8 cellular contexts compared by ENCODE assay signal in genomic region chr1:46246548-46247432, GRCh38. TPM values are rescaled to one million over a fixed set of nuclear protein-coding genes. Genes with fewer than 3 reads are reported as not detected.
A peak's percentile ranks its signal among the peaks of the same experiment; 100 is the strongest.
DNase-seq lines count a peak whose midpoint lies in the region; ATAC-seq and TF ChIP-seq lines count a peak whose summit lies in the region.

No MANE protein-coding gene starts in this region.

- TF ChIP-seq POLR2A in suprapubic skin (IDR thresholded peaks at IDR 0.05), result no peak

- peak; percentile 52 for ATAC-seq in HG02852 (IDR thresholded peaks at IDR 0.05; ENCODE audit: unreplicated experiment)

- peak overlapping the region; percentile 79 for H2AFZ ChIP-seq in fibroblast of lung (ENCODE audit: low read length)

- TF ChIP-seq EP300 in suprapubic skin (IDR thresholded peaks at IDR 0.05), result no peak

- peak overlapping the region; percentile 99 for H3K4me3 Mint-ChIP-seq in neural crest cell

- no peak for TF ChIP-seq CTCF in GM13977 (IDR thresholded peaks at IDR 0.05; ENCODE audit: extremely low read depth, insufficient read depth, missing control alignments)
- no peak for TF ChIP-seq CTCF in fibroblast of lung (conservative IDR thresholded peaks at IDR 0.05 in 1 of 2, IDR thresholded peaks at IDR 0.05 in 1 of 2; ENCODE audit: low read depth in 1 of 2, low read length in 2 of 2)
- no peak for TF ChIP-seq CTCF in neural crest cell (conservative IDR thresholded peaks at IDR 0.05)
- TF ChIP-seq CTCF in suprapubic skin (IDR thresholded peaks at IDR 0.05), result no peak

- no peaks in the 10 kb centered on the region for H3K27me3 ChIP-seq in fibroblast of lung (ENCODE audit: control insufficient read depth, insufficient read depth, low read length)
- no peaks in the 10 kb centered on the region for H3K27me3 ChIP-seq in suprapubic skin

- H3K9ac ChIP-seq in fibroblast of lung (ENCODE audit: insufficient read depth, low read length), result peak overlapping the region; percentile 60

- H3K9me3 ChIP-seq in fibroblast of lung (ENCODE audit: control insufficient read depth, insufficient read depth, low read depth, low read length) (no peaks in the 10 kb centered on the region), suprapubic skin (no peaks in the 10 kb centered on the region)

- in situ Hi-C loops in GM13977 (cut with MboI; ENCODE audit: low pct_unique_long_range_greater_than_20kb, low sequenced_read_pairs, unreplicated experiment), result no loop called here

- no peaks in the 10 kb centered on the region for H3K27me3 Mint-ChIP-seq in neural crest cell (ENCODE audit: low read depth)

- 4% methylated on average over 34 of the region's 34 CpGs for WGBS in suprapubic skin

- H3K27ac ChIP-seq in fibroblast of lung (ENCODE audit: insufficient read depth, low read length), result peak overlapping the region; percentile 59
- peak overlapping the region; percentile 54 for H3K27ac ChIP-seq in suprapubic skin

- peaks cover 10% of the 10 kb centered on the region for H3K79me2 ChIP-seq in fibroblast of lung (ENCODE audit: control insufficient read depth, insufficient read depth, low read length)

- peaks cover 31% of the 10 kb centered on the region for H3K4me1 Mint-ChIP-seq in neural crest cell

- H3K4me3 ChIP-seq in fibroblast of lung (replicated peaks in 1 of 4; ENCODE audit: control extremely low read depth in 1 of 4, insufficient read depth in 1 of 4, low read depth in 3 of 4, low read length in 4 of 4), result peak overlapping the region; percentile 46 to 80 (median 67)
- peak overlapping the region; percentile 67 for H3K4me3 ChIP-seq in suprapubic skin

- peak overlapping the region; percentile 72 for H3K4me2 ChIP-seq in fibroblast of lung (ENCODE audit: extremely low read depth, insufficient read depth, low read length)

- peak; percentile 82 for DNase-seq in 8988T
- peak; percentile 70 for DNase-seq in GM13977 (ENCODE audit: low spot score)
- peak; percentile 91 for DNase-seq in NCI-H2227 treated with DMSO at 0.1 percent for 48 hours (lab: John Stamatoyannopoulos, UW)
- DNase-seq in activated T-cell treated with anti-CD3 and anti-CD28 coated beads for 24 hours (ENCODE audit: low read depth), result peak; percentile 48
- peak in 1 of 2 donors; percentile 68 for DNase-seq in fibroblast of lung (ENCODE audit: low read depth in 2 of 2)
- no peak for DNase-seq in neural crest cell (ENCODE audit: low read depth, low spot score)
- DNase-seq in suprapubic skin (ENCODE audit: low spot score in 2 of 2), result peak in 1 of 2 donors; percentile 80

- H3K27ac Mint-ChIP-seq in neural crest cell (ENCODE audit: unreplicated experiment), result peak overlapping the region; percentile 92

- peaks cover 5% of the 10 kb centered on the region for H3K9me3 Mint-ChIP-seq in neural crest cell

- H3K36me3 ChIP-seq in fibroblast of lung (ENCODE audit: control insufficient read depth, insufficient read depth, low read length) (no peaks in the 10 kb centered on the region), suprapubic skin (no peaks in the 10 kb centered on the region)

- H3K36me3 Mint-ChIP-seq in neural crest cell (ENCODE audit: low read depth), result peaks cover 5% of the 10 kb centered on the region

- H4K20me1 ChIP-seq in fibroblast of lung (ENCODE audit: control insufficient read depth, extremely low read depth, insufficient read depth, low read length), result no peaks in the 10 kb centered on the region

- no peaks in the 10 kb centered on the region for H3K4me1 ChIP-seq in fibroblast of lung (ENCODE audit: control insufficient read depth, extremely low read depth, insufficient read depth, low read length)
- peaks cover 24% of the 10 kb centered on the region for H3K4me1 ChIP-seq in suprapubic skin

RNA-seq across cellular contexts. Expression of gene RAD54L, which starts 0.8 kb away (rescaled TPM):
- 0.26 and 0.66 TPM in 2 replicates for total RNA-seq in fibroblast of lung
- polyA plus RNA-seq in fibroblast of lung, result 1.3 and 6.9 TPM in 2 replicates
- 2.0 and 6.9 TPM in 2 replicates for polyA plus RNA-seq in fibroblast of lung (2012)
- polyA minus RNA-seq in fibroblast of lung (ENCODE audit: low replicate concordance), result 8.6 and 22.6 TPM in 2 replicates
- 54.2 and 55.8 TPM in 2 replicates for total RNA-seq in neural crest cell
- total RNA-seq in suprapubic skin, result 1 to 10 TPM; 1.1 to 6.1 (median 2.1) TPM

RNA-seq across cellular contexts. Expression of gene LURAP1, which starts 43.7 kb away (rescaled TPM):
- 3.1 and 5.4 TPM in 2 replicates for total RNA-seq in fibroblast of lung
- polyA plus RNA-seq in fibroblast of lung, result 1.8 and 2.6 TPM in 2 replicates
- polyA plus RNA-seq in fibroblast of lung (2012), result 1.0 and 2.1 TPM in 2 replicates
- polyA minus RNA-seq in fibroblast of lung (ENCODE audit: low replicate concordance), result 2.1 and 2.2 TPM in 2 replicates
- total RNA-seq in neural crest cell, result 6.0 and 6.2 TPM in 2 replicates
- 10 to 100 TPM in 1 of 4 donors, 1 to 10 TPM in 3; 2.6 to 12.6 (median 4.7) TPM for total RNA-seq in suprapubic skin

RNA-seq across cellular contexts. Expression of gene POMGNT1, which starts 48.6 kb away (rescaled TPM):
- total RNA-seq in fibroblast of lung (36.7 and 51.7 TPM in 2 replicates), neural crest cell (80.4 and 86.7 TPM in 2 replicates), suprapubic skin (10 to 100 TPM; 36.2 to 59.2 (median 47.7) TPM)
- 42.2 and 47.6 TPM in 2 replicates for polyA plus RNA-seq in fibroblast of lung
- polyA plus RNA-seq in fibroblast of lung (2012), result 48.7 and 60.2 TPM in 2 replicates
- polyA minus RNA-seq in fibroblast of lung (ENCODE audit: low replicate concordance), result 62.4 and 93.8 TPM in 2 replicates

RNA-seq across cellular contexts. Expression of gene LRRC41, which starts 56.6 kb away (rescaled TPM):
- 65.5 and 89.0 TPM in 2 replicates for total RNA-seq in fibroblast of lung
- polyA plus RNA-seq in fibroblast of lung, result 55.3 and 59.7 TPM in 2 replicates
- 53.5 and 62.8 TPM in 2 replicates for polyA plus RNA-seq in fibroblast of lung (2012)
- polyA minus RNA-seq in fibroblast of lung (ENCODE audit: low replicate concordance), result 141 and 155 TPM in 2 replicates
- total RNA-seq in neural crest cell, result 99.0 and 102 TPM in 2 replicates
- total RNA-seq in suprapubic skin, result 10 to 100 TPM; 69.8 to 87.6 (median 84.7) TPM

RNA-seq across cellular contexts. Expression of gene UQCRH, which starts 56.7 kb away (rescaled TPM):
- total RNA-seq in fibroblast of lung, result 370 and 447 TPM in 2 replicates
- polyA plus RNA-seq in fibroblast of lung, result 514 and 706 TPM in 2 replicates
- 493 and 597 TPM in 2 replicates for polyA plus RNA-seq in fibroblast of lung (2012)
- 16.7 and 32.1 TPM in 2 replicates for polyA minus RNA-seq in fibroblast of lung (ENCODE audit: low replicate concordance)
- 325 and 341 TPM in 2 replicates for total RNA-seq in neural crest cell
- total RNA-seq in suprapubic skin, result 100 to 1,000 TPM; 182 to 399 (median 283) TPM
